Comparison of ENCODE assay signal across 8 cellular contexts in genomic region chr12:14384783-14385638, GRCh38.
DNase-seq lines count a peak whose midpoint lies in the region; ATAC-seq and TF ChIP-seq lines count a peak whose summit lies in the region.

No MANE protein-coding gene starts in this region.

- H3K4me1 Mint-ChIP-seq in central memory CD8-positive, alpha-beta T cell = peaks cover 52% of the 10 kb centered on the region

- H3K27ac Mint-ChIP-seq in central memory CD8-positive, alpha-beta T cell (ENCODE audit: low read depth) = peak overlapping the region; percentile 93

- peak overlapping the region; percentile 67 for H3K27ac ChIP-seq in 22Rv1

- DNase-seq in GM13977 (ENCODE audit: low spot score) (peak; percentile 65), NCI-H1436 (lab: John Stamatoyannopoulos, UW) (peak; percentile 56), T1000 (lab: John Stamatoyannopoulos, UW) (peak; percentile 39), islet precursor cell (peak; percentile 93)
- peak; percentile 20 to 70 for DNase-seq in central memory CD8-positive, alpha-beta T cell (ENCODE audit: low spot score in 2 of 2)
- peak; percentile 64 for DNase-seq in stimulated activated CD4-positive, alpha-beta T cell treated with anti-CD3 and anti-CD28 coated beads, Interleukin-15, amount 100 ng/mL, for 24 hours

- peak; percentile 96 for ATAC-seq in HG02798 (IDR thresholded peaks at IDR 0.05; ENCODE audit: poor library complexity, unreplicated experiment)
- ATAC-seq in central memory CD8-positive, alpha-beta T cell (replicated peaks; ENCODE audit: extremely low read depth, poor library complexity, severe bottlenecking) = peak; percentile 97

- peaks cover 3% of the 10 kb centered on the region for H3K9me3 Mint-ChIP-seq in central memory CD8-positive, alpha-beta T cell

- H3K36me3 Mint-ChIP-seq in central memory CD8-positive, alpha-beta T cell (ENCODE audit: insufficient read depth) = peaks cover 17% of the 10 kb centered on the region

- in situ Hi-C loops in GM13977 (cut with MboI; ENCODE audit: low pct_unique_long_range_greater_than_20kb, low sequenced_read_pairs, unreplicated experiment) = no loop called here

- no peak for TF ChIP-seq CTCF in 22Rv1 (IDR thresholded peaks at IDR 0.05)
- TF ChIP-seq CTCF in GM13977 (IDR thresholded peaks at IDR 0.05; ENCODE audit: extremely low read depth, insufficient read depth, missing control alignments) = no peak

- H3K4me3 Mint-ChIP-seq in central memory CD8-positive, alpha-beta T cell = peak overlapping the region; percentile 83

- H3K27me3 Mint-ChIP-seq in central memory CD8-positive, alpha-beta T cell = no peaks in the 10 kb centered on the region

Comparison
In these comparisons a context has a peak if more than half of its experiments do, and no peak if none do; other contexts are left out.
1. Peak in every context shown above with its lines: DNase-seq, ATAC-seq and H3K27ac ChIP-seq.
2. DNase-seq: peak in every context shown above with its lines; median percentile 93 in islet precursor cell; 65 in GM13977; 64 in stimulated activated CD4-positive, alpha-beta T cell treated with anti-CD3 and anti-CD28 coated beads, Interleukin-15, amount 100 ng/mL, for 24 hours; 56 in NCI-H1436; 45 in central memory CD8-positive, alpha-beta T cell; 39 in T1000.